8 cellular contexts compared by ENCODE assay signal in the genomic region with DNA sequence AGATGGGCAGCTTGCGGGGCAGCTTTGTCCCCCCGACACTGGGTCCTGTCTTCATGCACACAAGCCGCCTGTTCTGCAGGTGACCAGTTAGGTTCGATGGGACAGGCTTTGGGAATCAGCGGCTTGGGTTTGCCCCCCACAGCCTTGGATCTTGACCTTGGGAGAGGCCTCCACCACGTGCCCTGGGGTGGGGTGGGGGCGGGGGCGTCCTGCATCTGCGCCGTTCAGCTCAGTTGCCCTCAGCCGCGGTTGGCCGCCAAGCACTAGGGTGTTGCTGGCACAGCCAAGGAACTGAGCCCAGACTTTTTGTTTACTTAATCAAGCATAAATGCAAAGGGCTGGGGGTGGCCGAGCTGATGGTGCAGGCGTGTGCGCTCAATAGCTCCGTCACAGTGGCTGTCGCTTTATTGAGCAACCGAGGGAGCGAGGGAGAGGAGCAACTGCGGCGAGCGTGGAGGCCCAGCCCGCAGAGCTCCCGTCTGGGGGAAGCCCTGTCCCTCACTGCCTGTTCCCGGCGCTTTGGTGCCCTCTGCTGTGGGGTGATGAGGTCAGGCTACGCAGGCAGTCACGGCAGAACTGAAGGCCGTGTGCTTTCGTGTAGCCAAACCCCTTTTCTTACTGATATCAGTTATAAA. TPM values are rescaled to one million over a fixed set of nuclear protein-coding genes. Genes with fewer than 3 reads are reported as not detected.
DNase-seq lines count a peak whose midpoint lies in the region; ATAC-seq and TF ChIP-seq lines count a peak whose summit lies in the region.

No MANE protein-coding gene starts in this region.

- TF ChIP-seq CTCF in RWPE1 (conservative IDR thresholded peaks at IDR 0.05; ENCODE audit: low read depth) = peak; percentile 76

- CTCF ChIA-PET in RWPE1 (lab: Yijun Ruan, JAX) = interaction anchor here (0.5 to 2.8 kb wide), 46 partner anchors 11 to 1595 kb away, joined by 3 to 35 read pairs (median 4); a partner anchor contains a TSS

- H3K36me3 Mint-ChIP-seq in activated T-helper 1 cell treated with anti-CD3 and anti-CD28 coated beads, Interleukin-12 subunit alpha, Interleukin-12 subunit beta, Interleukin-2, Interleukin-4 antibody, amounts not matched to agents 30 ng/mL and 10 ng/mL and 1 ng/mL, durations not matched to agents 14 hours and 24 hours and 36 hours (ENCODE audit: low read depth) = no peaks in the 10 kb centered on the region

- no peak overlapping the region for H2BK5ac ChIP-seq in neuronal stem cell (ENCODE audit: low read length)

- H4K20me1 ChIP-seq in Karpas-422 (ENCODE audit: insufficient read depth, low read depth, low read length) = no peaks in the 10 kb centered on the region

- H3K4me3 ChIP-seq in Karpas-422 (ENCODE audit: low read length) (no peak overlapping the region), neuronal stem cell (ENCODE audit: low read length in 2 of 2) (no peak overlapping the region)

- no peak overlapping the region for H3K4ac ChIP-seq in neuronal stem cell (ENCODE audit: low read length)

- peak overlapping the region; percentile 45 for H3K4me3 Mint-ChIP-seq in activated T-helper 1 cell treated with anti-CD3 and anti-CD28 coated beads, Interleukin-12 subunit alpha, Interleukin-12 subunit beta, Interleukin-2, Interleukin-4 antibody, amounts not matched to agents 30 ng/mL and 10 ng/mL and 1 ng/mL, durations not matched to agents 14 hours and 24 hours and 36 hours

- H3K9me3 Mint-ChIP-seq in activated T-helper 1 cell treated with anti-CD3 and anti-CD28 coated beads, Interleukin-12 subunit alpha, Interleukin-12 subunit beta, Interleukin-2, Interleukin-4 antibody, amounts not matched to agents 30 ng/mL and 10 ng/mL and 1 ng/mL, durations not matched to agents 14 hours and 24 hours and 36 hours = peaks cover under 1% of the 10 kb centered on the region

- H3K79me1 ChIP-seq in neuronal stem cell (ENCODE audit: low read depth, low read length) = no peaks in the 10 kb centered on the region

- DNase-seq in DMS53 treated with DMSO at 0.1 percent for 48 hours (lab: John Stamatoyannopoulos, UW; ENCODE audit: unreplicated experiment) (peak; percentile 28), Karpas-422 (peak; percentile 86), RWPE1 (ENCODE audit: low spot score) (peak; percentile 89), fibroblast of peridontal ligament (ENCODE audit: extremely low read depth) (peak; percentile 81), neuronal stem cell (ENCODE audit: low spot score) (peak; percentile 62), stromal cell of bone marrow (ENCODE audit: low read depth) (peak; percentile 70)
- peak; percentile 52 for DNase-seq in activated T-helper 1 cell treated with anti-CD3 and anti-CD28 coated beads, Interleukin-12 subunit alpha, Interleukin-12 subunit beta, Interleukin-2, Interleukin-4 antibody, amounts not matched to agents 30 ng/mL and 10 ng/mL and 1 ng/mL, durations not matched to agents 14 hours and 24 hours and 36 hours (ENCODE audit: low spot score)

- no peak for ATAC-seq in HG02798 (IDR thresholded peaks at IDR 0.05; ENCODE audit: poor library complexity, unreplicated experiment)

- H3K36me3 ChIP-seq in Karpas-422 (ENCODE audit: insufficient read depth, low read length) (no peaks in the 10 kb centered on the region), neuronal stem cell (replicated peaks in 1 of 2; ENCODE audit: control insufficient read depth in 2 of 2, insufficient read depth in 2 of 2, low read length in 2 of 2) (no peaks in the 10 kb centered on the region)

- H3K27me3 ChIP-seq in Karpas-422 (ENCODE audit: low read length) = no peaks in the 10 kb centered on the region
- H3K27me3 ChIP-seq in neuronal stem cell (ENCODE audit: control insufficient read depth in 3 of 3, insufficient read depth in 3 of 3, low read depth in 1 of 3, low read length in 3 of 3) = peaks cover 0 to 27% (median 5%) of the 10 kb centered on the region in 3 experiments

- no CpG with 5 or more reads among the region's 31 CpGs for WGBS in neuronal stem cell (ENCODE audit: extremely low coverage in 2 of 2, insufficient read length in 2 of 2, insufficient replicate concordance in 1 of 2), 2 donors

- H3K9me3 ChIP-seq in Karpas-422 (ENCODE audit: low read length) (no peaks in the 10 kb centered on the region), neuronal stem cell (replicated peaks in 1 of 2; ENCODE audit: control insufficient read depth in 2 of 2, insufficient read depth in 1 of 2, low read depth in 1 of 2, low read length in 2 of 2) (peaks cover 0 to under 1% of the 10 kb centered on the region in 2 donors)

- no peak overlapping the region for H2BK15ac ChIP-seq in neuronal stem cell (ENCODE audit: low read length)

- peak overlapping the region; percentile 35 for H3K4me2 ChIP-seq in Karpas-422 (ENCODE audit: low read depth, low read length, poor library complexity, severe bottlenecking)
- H3K4me2 ChIP-seq in neuronal stem cell (ENCODE audit: insufficient read depth, low read length, poor library complexity, severe bottlenecking) = no peak overlapping the region

- peak overlapping the region; percentile 67 for H2BK120ac ChIP-seq in neuronal stem cell (ENCODE audit: low read depth, low read length)

- H3K23ac ChIP-seq in neuronal stem cell (ENCODE audit: low read depth, low read length, poor library complexity) = no peak overlapping the region

- intact Hi-C loops in activated T-helper 1 cell treated with anti-CD3 and anti-CD28 coated beads, Interleukin-12 subunit alpha, Interleukin-12 subunit beta, Interleukin-2, Interleukin-4 antibody, amounts not matched to agents 30 ng/mL and 10 ng/mL and 1 ng/mL, durations not matched to agents 14 hours and 24 hours and 36 hours (cut with micrococcal nuclease) = loop anchor here (1.0 to 5.0 kb wide), 4 partner anchors 86 to 1074 kb away; a partner anchor contains a TSS

- H3K27ac ChIP-seq in Karpas-422 (ENCODE audit: low read length) (no peak overlapping the region), RWPE1 (peak overlapping the region; percentile 43), neuronal stem cell (replicated peaks; ENCODE audit: low read length) (no peak overlapping the region)

- no peaks in the 10 kb centered on the region for H3K9me2 ChIP-seq in Karpas-422 (replicated peaks; ENCODE audit: insufficient read depth, low read length)

- H2AFZ ChIP-seq in Karpas-422 (ENCODE audit: low read length) (no peak overlapping the region), neuronal stem cell (ENCODE audit: low read length) (peak overlapping the region; percentile 25)

- H3K4me1 Mint-ChIP-seq in activated T-helper 1 cell treated with anti-CD3 and anti-CD28 coated beads, Interleukin-12 subunit alpha, Interleukin-12 subunit beta, Interleukin-2, Interleukin-4 antibody, amounts not matched to agents 30 ng/mL and 10 ng/mL and 1 ng/mL, durations not matched to agents 14 hours and 24 hours and 36 hours (ENCODE audit: low read depth) = no peaks in the 10 kb centered on the region

- POLR2A ChIA-PET in RWPE1 (lab: Yijun Ruan, JAX; ENCODE audit: low non-redundant PET) = no interaction called here

- H4K8ac ChIP-seq in neuronal stem cell (ENCODE audit: low read depth, low read length) = no peak overlapping the region

- H3K4me1 ChIP-seq in Karpas-422 (ENCODE audit: low read length) (peaks cover 8% of the 10 kb centered on the region), neuronal stem cell (ENCODE audit: control insufficient read depth in 2 of 2, insufficient read depth in 1 of 2, low read depth in 1 of 2, low read length in 2 of 2) (peaks cover 3% of the 10 kb centered on the region in 2 donors)

- no peak overlapping the region for H3K9ac ChIP-seq in Karpas-422 (ENCODE audit: low read length)
- H3K9ac ChIP-seq in neuronal stem cell (ENCODE audit: low read depth, low read length, poor library complexity) = no peak overlapping the region

- H3K27me3 Mint-ChIP-seq in activated T-helper 1 cell treated with anti-CD3 and anti-CD28 coated beads, Interleukin-12 subunit alpha, Interleukin-12 subunit beta, Interleukin-2, Interleukin-4 antibody, amounts not matched to agents 30 ng/mL and 10 ng/mL and 1 ng/mL, durations not matched to agents 14 hours and 24 hours and 36 hours (ENCODE audit: insufficient read depth) = peaks cover 11% of the 10 kb centered on the region

- H4K91ac ChIP-seq in neuronal stem cell (ENCODE audit: low read depth, low read length, poor library complexity) = no peak overlapping the region

- no peak overlapping the region for H3K27ac Mint-ChIP-seq in activated T-helper 1 cell treated with anti-CD3 and anti-CD28 coated beads, Interleukin-12 subunit alpha, Interleukin-12 subunit beta, Interleukin-2, Interleukin-4 antibody, amounts not matched to agents 30 ng/mL and 10 ng/mL and 1 ng/mL, durations not matched to agents 14 hours and 24 hours and 36 hours

- no peak overlapping the region for H3K14ac ChIP-seq in neuronal stem cell (ENCODE audit: low read length)

- no peak overlapping the region for H3K18ac ChIP-seq in neuronal stem cell (ENCODE audit: low read length)

- peak overlapping the region; percentile 90 for H2AK5ac ChIP-seq in neuronal stem cell (ENCODE audit: low read depth, low read length)

- H2BK12ac ChIP-seq in neuronal stem cell (ENCODE audit: low read length) = no peak overlapping the region

- no peaks in the 10 kb centered on the region for H3K79me2 ChIP-seq in Karpas-422 (ENCODE audit: low read length)

RNA-seq across cellular contexts. Expression of a gene that starts 33.9 kb away (rescaled TPM):
- total RNA-seq in Karpas-422 (2014; rRNA removed; shearing (Covaris generic); ENCODE audit: low replicate concordance) = not detected in 2 replicates
- 0.15 TPM in 1 of 2 replicates, not detected in the other for total RNA-seq in activated T-helper 1 cell treated with anti-CD3 and anti-CD28 coated beads, Interleukin-12 subunit alpha, Interleukin-12 subunit beta, Interleukin-2, Interleukin-4 antibody, amounts not matched to agents 30 ng/mL and 10 ng/mL and 1 ng/mL, durations not matched to agents 14 hours and 24 hours and 36 hours
- polyA plus RNA-seq in neuronal stem cell (2013, experiment 1 of 2) = 18.1 TPM
- 17.6 TPM for polyA plus RNA-seq in neuronal stem cell (2013, experiment 2 of 2)

Comparison
In these comparisons a context has a peak if more than half of its experiments do, and no peak if none do; other contexts are left out.
1. DNase-seq: peak in every context shown above with its lines; median percentile 89 in RWPE1; 86 in Karpas-422; 81 in fibroblast of peridontal ligament; 70 in stromal cell of bone marrow; 62 in neuronal stem cell; 52 in activated T-helper 1 cell treated with anti-CD3 and anti-CD28 coated beads, Interleukin-12 subunit alpha, Interleukin-12 subunit beta, Interleukin-2, Interleukin-4 antibody, amounts not matched to agents 30 ng/mL and 10 ng/mL and 1 ng/mL, durations not matched to agents 14 hours and 24 hours and 36 hours; 28 in DMS53 treated with DMSO at 0.1 percent for 48 hours.